In the genomic region with DNA sequence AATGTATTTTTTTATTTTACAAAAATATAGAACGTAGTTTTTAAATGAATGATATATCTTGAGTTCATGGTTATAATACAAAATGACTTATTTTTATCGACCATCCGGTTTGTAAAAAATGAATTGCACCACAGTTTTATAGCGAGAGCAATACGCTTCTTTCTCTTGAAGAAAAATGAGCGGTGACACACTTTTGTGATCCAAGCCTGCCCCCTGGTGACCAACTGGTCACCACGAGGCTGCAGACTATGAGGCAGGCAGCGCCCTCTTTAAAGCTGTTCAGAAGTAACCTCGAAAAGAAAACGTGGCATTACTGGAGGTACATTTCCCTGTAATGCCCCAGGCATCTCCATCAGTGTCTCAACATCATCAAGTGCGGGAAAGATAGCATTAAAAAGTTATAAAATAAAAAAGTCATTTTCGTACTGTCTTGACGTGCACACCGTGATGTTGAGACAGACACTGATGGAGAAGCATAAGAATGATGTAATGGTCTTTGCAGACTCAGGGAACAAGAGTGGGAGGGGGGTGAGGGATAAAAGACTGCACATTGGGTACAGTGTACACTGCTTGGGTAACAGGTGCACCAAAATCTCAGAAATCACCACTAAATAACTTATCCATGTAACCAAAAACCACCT, we compare ENCODE assay signal across 9 cellular contexts.
DNase-seq lines count a peak whose midpoint lies in the region; ATAC-seq and TF ChIP-seq lines count a peak whose summit lies in the region.
"Had no signal": no experiment of that assay in that cellular context is flagged by ENCODE, and none has a peak within 500 bp of the region (broad histone marks: within the 10 kb centered on the region; RNA-seq: fewer than 3 reads in every experiment).

No MANE protein-coding gene starts in this region.

- H3K27ac ChIP-seq in lung (ENCODE audit: low read depth in 1 of 2, low read length in 1 of 2) = no peak overlapping the region

- peak; percentile 63 for ATAC-seq in HG02981 (IDR thresholded peaks at IDR 0.05; ENCODE audit: unreplicated experiment)
- ATAC-seq in lung (ENCODE audit: insufficient read depth, low FRiP score) = peak; percentile 80
- no peak for ATAC-seq in HG03342 (IDR thresholded peaks at IDR 0.05; ENCODE audit: unreplicated experiment)

- H3K9me3 ChIP-seq in lung (ENCODE audit: control insufficient read depth in 2 of 2, insufficient read depth in 1 of 2, low read length in 1 of 2) = no peaks in the 10 kb centered on the region

- H3K4me1 ChIP-seq in lung (ENCODE audit: control insufficient read depth in 2 of 2, insufficient read depth in 2 of 2, low read length in 2 of 2) = peaks cover 0 to 2% of the 10 kb centered on the region in 2 donors

- no peaks in the 10 kb centered on the region for H3K36me3 ChIP-seq in lung (ENCODE audit: control insufficient read depth in 2 of 2, insufficient read depth in 2 of 2, low read length in 2 of 2)

- no peaks in the 10 kb centered on the region for H3K27me3 ChIP-seq in lung (ENCODE audit: control insufficient read depth, insufficient read depth)

- no peak overlapping the region for H3K4me3 ChIP-seq in lung

- TF ChIP-seq CTCF in lung (IDR thresholded peaks at IDR 0.05; ENCODE audit: control extremely low read depth, extremely low read depth) = peak; percentile 66

- WGBS in lung, 2 donors = 8 to 10% methylated on average over 14 of the region's 14 CpGs

- peak; percentile 36 for DNase-seq in DMS153 (lab: John Stamatoyannopoulos, UW)
- DNase-seq in NCI-H526 (lab: John Stamatoyannopoulos, UW) = peak; percentile 28 to 75
- peak; percentile 18 to 21 for DNase-seq in activated CD4-positive, alpha-beta T cell treated with anti-CD3 and anti-CD28 coated beads, Interleukin-2, amount 50 U/mL, for 4 hours
- peak; percentile 12 for DNase-seq in effector CD8-positive, alpha-beta T cell (lab: John Stamatoyannopoulos, UW)
- peak; percentile 71 for DNase-seq in lung (ENCODE audit: low spot score)
- DNase-seq in stimulated activated CD8-positive, alpha-beta memory T cell treated with anti-CD3 and anti-CD28 coated beads, Interleukin-12 subunit alpha, Interleukin-12 subunit beta, amount 100 ng/mL, for 4 hours (ENCODE audit: low read depth) = peak; percentile 1
- DNase-seq: activated B cell treated with CpG ODN at 0.5 μM for 24 hours had no signal

Comparison
In these comparisons a context has a peak if more than half of its experiments do, and no peak if none do; other contexts are left out.
1. DNase-seq: peak in every context shown above with its lines; median percentile 71 in lung; 52 in NCI-H526; 36 in DMS153; 20 in activated CD4-positive, alpha-beta T cell treated with anti-CD3 and anti-CD28 coated beads, Interleukin-2, amount 50 U/mL, for 4 hours; 12 in effector CD8-positive, alpha-beta T cell; 1 in stimulated activated CD8-positive, alpha-beta memory T cell treated with anti-CD3 and anti-CD28 coated beads, Interleukin-12 subunit alpha, Interleukin-12 subunit beta, amount 100 ng/mL, for 4 hours.